ENCODE assay signal across 17 cellular contexts in genomic region chr14:61588419-61588901, GRCh38.
DNase-seq lines count a peak whose midpoint lies in the region; ATAC-seq, FAIRE-seq and TF ChIP-seq lines count a peak whose summit lies in the region.
"Had no signal": no experiment of that assay in that cellular context is flagged by ENCODE, and none has a peak within 500 bp of the region (broad histone marks: within the 10 kb centered on the region; RNA-seq: fewer than 3 reads in every experiment).

No MANE protein-coding gene starts in this region.

- peak; percentile 85 for FAIRE-seq in HTR-8/SVneo (lab: Jason Lieb, UNC)
- FAIRE-seq: colon had no signal

- H3K4me3 ChIP-seq in RWPE2 (ENCODE audit: severe bottlenecking) (no peak overlapping the region), fibroblast of lung (replicated peaks in 1 of 4; ENCODE audit: control extremely low read depth in 1 of 4, insufficient read depth in 1 of 4, low read depth in 3 of 4, low read length in 4 of 4) (no peak overlapping the region)
- H3K4me3 ChIP-seq: suprapubic skin had no signal

- no peaks in the 10 kb centered on the region for H4K20me1 ChIP-seq in fibroblast of lung (ENCODE audit: control insufficient read depth, extremely low read depth, insufficient read depth, low read length)

- no peaks in the 10 kb centered on the region for H3K79me2 ChIP-seq in fibroblast of lung (ENCODE audit: control insufficient read depth, insufficient read depth, low read length)

- H3K36me3 ChIP-seq in RWPE2 (ENCODE audit: low read depth) (no peaks in the 10 kb centered on the region), fibroblast of lung (ENCODE audit: control insufficient read depth, insufficient read depth, low read length) (no peaks in the 10 kb centered on the region)
- H3K36me3 ChIP-seq: suprapubic skin had no signal

- no peak for ATAC-seq in RWPE2 (ENCODE audit: low read depth)
- no peak for ATAC-seq in T-helper 17 cell

- no peak overlapping the region for H2AFZ ChIP-seq in fibroblast of lung (ENCODE audit: low read length)

- no peaks in the 10 kb centered on the region for H3K27me3 Mint-ChIP-seq in T-helper 17 cell
- H3K27me3 Mint-ChIP-seq: naive B cell had no signal

- no peaks in the 10 kb centered on the region for H3K36me3 Mint-ChIP-seq in T-helper 17 cell (ENCODE audit: low read depth)
- H3K36me3 Mint-ChIP-seq: naive B cell had no signal

- DNase-seq in HTR-8/SVneo (ENCODE audit: insufficient read length, low spot score) (no peak), RWPE2 (ENCODE audit: low spot score) (no peak), fibroblast of lung (ENCODE audit: low read depth in 2 of 2) (peak; percentile 71 to 95), smooth muscle cell of the brain vasculature (ENCODE audit: low read depth, low spot score) (peak; percentile 72), HCEC 1CT (no peak), NCI-H1417 treated with DMSO at 0.1 percent for 48 hours (lab: John Stamatoyannopoulos, UW) (no peak), T-helper 17 cell (no peak)
- DNase-seq in activated CD4-positive, CD25-positive, alpha-beta regulatory T cell (lab: John Stamatoyannopoulos, UW), result no peak
- DNase-seq: activated effector memory CD4-positive, alpha-beta T cell treated with anti-CD3 and anti-CD28 coated beads, Interleukin-2, amount 50 U/mL, for 16 hours; CD8-positive, alpha-beta memory T cell; GDM1; Karpas-422; kidney glomerular epithelial cell; naive B cell; NCI-H345 had no signal

- no peak overlapping the region for H3K27ac Mint-ChIP-seq in T-helper 17 cell

- H3K9me3 ChIP-seq in RWPE2 (ENCODE audit: severe bottlenecking) (no peaks in the 10 kb centered on the region), fibroblast of lung (ENCODE audit: control insufficient read depth, insufficient read depth, low read depth, low read length) (no peaks in the 10 kb centered on the region), T-helper 17 cell (ENCODE audit: control insufficient read depth, low read length, poor library complexity, severe bottlenecking) (no peaks in the 10 kb centered on the region)
- H3K9me3 ChIP-seq: suprapubic skin had no signal

- H3K4me2 ChIP-seq in fibroblast of lung (ENCODE audit: extremely low read depth, insufficient read depth, low read length), result no peak overlapping the region

- H3K27ac ChIP-seq in RWPE2 (ENCODE audit: poor library complexity, severe bottlenecking), result peak overlapping the region; percentile 99
- no peak overlapping the region for H3K27ac ChIP-seq in fibroblast of lung (ENCODE audit: insufficient read depth, low read length)
- H3K27ac ChIP-seq: suprapubic skin had no signal

- H3K4me1 ChIP-seq in RWPE2 (ENCODE audit: insufficient read depth, poor library complexity, severe bottlenecking) (peaks cover 41% of the 10 kb centered on the region), fibroblast of lung (ENCODE audit: control insufficient read depth, extremely low read depth, insufficient read depth, low read length) (peaks cover 29% of the 10 kb centered on the region)

- TF ChIP-seq CTCF in RWPE2 (IDR thresholded peaks at IDR 0.05; ENCODE audit: poor library complexity, severe bottlenecking) (no peak), fibroblast of lung (conservative IDR thresholded peaks at IDR 0.05 in 1 of 2, IDR thresholded peaks at IDR 0.05 in 1 of 2; ENCODE audit: low read depth in 1 of 2, low read length in 2 of 2) (no peak)

- H3K27me3 ChIP-seq in RWPE2 (ENCODE audit: insufficient read depth, poor library complexity, severe bottlenecking) (no peaks in the 10 kb centered on the region), fibroblast of lung (ENCODE audit: control insufficient read depth, insufficient read depth, low read length) (no peaks in the 10 kb centered on the region)
- H3K27me3 ChIP-seq: suprapubic skin had no signal

- H3K9ac ChIP-seq in fibroblast of lung (ENCODE audit: insufficient read depth, low read length), result no peak overlapping the region

- H3K4me3 Mint-ChIP-seq in T-helper 17 cell, result no peak overlapping the region
- H3K4me3 Mint-ChIP-seq: CD8-positive, alpha-beta memory T cell had no signal

- peaks cover 4% of the 10 kb centered on the region for H3K4me1 Mint-ChIP-seq in T-helper 17 cell

Comparison
In these comparisons a context has a peak if more than half of its experiments do, and no peak if none do; other contexts are left out.
1. DNase-seq: peak in fibroblast of lung (2 of 2) and smooth muscle cell of the brain vasculature (single experiment); none in HTR-8/SVneo (single experiment), RWPE2 (single experiment), activated CD4-positive, CD25-positive, alpha-beta regulatory T cell (0 of 4), HCEC 1CT (single experiment), NCI-H1417 treated with DMSO at 0.1 percent for 48 hours (single experiment) and T-helper 17 cell (0 of 3).